In genomic region chr4:76235915-76236314, GRCh38 we compare ENCODE assay signal across 14 cellular contexts. TPM values are rescaled to one million over a fixed set of nuclear protein-coding genes. Genes with fewer than 3 reads are reported as not detected.
A peak's percentile ranks its signal among the peaks of the same experiment; 100 is the strongest.
DNase-seq lines count a peak whose midpoint lies in the region; ATAC-seq and TF ChIP-seq lines count a peak whose summit lies in the region.
"Had no signal": no experiment of that assay in that cellular context is flagged by ENCODE, and none has a peak within 500 bp of the region (broad histone marks: within the 10 kb centered on the region; RNA-seq: fewer than 3 reads in every experiment).

No MANE protein-coding gene starts in this region.

- H3K27me3 ChIP-seq in lower lobe of right lung (ENCODE audit: low read depth) (no peaks in the 10 kb centered on the region), upper lobe of left lung (no peaks in the 10 kb centered on the region), endodermal cell (ENCODE audit: control insufficient read depth, insufficient read depth, low read length, poor library complexity, severe bottlenecking) (no peaks in the 10 kb centered on the region)

- ATAC-seq in lower lobe of right lung (peak; percentile 76 to 84), upper lobe of left lung (ENCODE audit: low FRiP score in 2 of 2) (peak; percentile 38 to 57)
- ATAC-seq: activated CD4-positive, CD25-positive, alpha-beta regulatory T cell treated with anti-CD3 and anti-CD28 coated beads, Interleukin-2, amount 50 U/mL, for 24 hours; activated naive CD4-positive, alpha-beta T cell treated with anti-CD3 and anti-CD28 coated beads, Interleukin-2, amount 50 U/mL, for 72 hours had no signal

- no peak overlapping the region for H3K9ac ChIP-seq in endodermal cell (ENCODE audit: extremely low read depth, low read length, poor library complexity, severe bottlenecking)

- TF ChIP-seq EP300 in upper lobe of left lung (IDR thresholded peaks at IDR 0.05): no peak

- peaks cover 8% of the 10 kb centered on the region for H3K4me1 ChIP-seq in lower lobe of right lung
- H3K4me1 ChIP-seq in upper lobe of left lung: peaks cover 0 to 9% (median 5%) of the 10 kb centered on the region in 4 donors
- no peaks in the 10 kb centered on the region for H3K4me1 ChIP-seq in endodermal cell (ENCODE audit: control insufficient read depth, insufficient read depth, low read length)

- BruUV-seq in MCF 10A (replicated peaks; lab: Mats Ljungman, UMichigan): no TSS peak

- H3K4me3 ChIP-seq in lower lobe of right lung: no peak overlapping the region
- no peak overlapping the region for H3K4me3 ChIP-seq in upper lobe of left lung
- H3K4me3 ChIP-seq in endodermal cell (ENCODE audit: low read length): no peak overlapping the region
- H3K4me3 ChIP-seq: thoracic aorta had no signal

- no peak for TF ChIP-seq POLR2A in upper lobe of left lung (IDR thresholded peaks at IDR 0.05)

- peaks cover 39% of the 10 kb centered on the region for H3K4me1 Mint-ChIP-seq in MCF 10A (ENCODE audit: insufficient read depth, unreplicated experiment)
- H3K4me1 Mint-ChIP-seq in endodermal cell: peaks cover 21% of the 10 kb centered on the region
- H3K4me1 Mint-ChIP-seq: central memory CD8-positive, alpha-beta T cell had no signal

- H3K27ac ChIP-seq in lower lobe of right lung (no peak overlapping the region), upper lobe of left lung (peak overlapping the region in 2 of 4 donors; percentile 27 to 40), endodermal cell (ENCODE audit: low read depth, low read length) (no peak overlapping the region)
- H3K27ac ChIP-seq: thoracic aorta had no signal

- H3K36me3 Mint-ChIP-seq in MCF 10A (ENCODE audit: insufficient read depth, unreplicated experiment) (no peaks in the 10 kb centered on the region), endodermal cell (ENCODE audit: low read depth) (no peaks in the 10 kb centered on the region)

- CTCF ChIA-PET in MCF 10A (lab: Yijun Ruan, JAX): interaction anchor here (1.0 to 1.6 kb wide), 2 partner anchors 15 to 56 kb away, joined by 3 to 5 read pairs; no protein-coding TSS in a partner anchor

- H3K4me3 Mint-ChIP-seq in MCF 10A (ENCODE audit: unreplicated experiment) (no peak overlapping the region), endodermal cell (no peak overlapping the region)
- H3K4me3 Mint-ChIP-seq: central memory CD8-positive, alpha-beta T cell had no signal

- peaks cover 17% of the 10 kb centered on the region for H3K9me3 Mint-ChIP-seq in MCF 10A (ENCODE audit: unreplicated experiment)
- peaks cover 20% of the 10 kb centered on the region for H3K9me3 Mint-ChIP-seq in endodermal cell

- H3K27ac Mint-ChIP-seq in MCF 10A (ENCODE audit: low read depth, unreplicated experiment): peak overlapping the region; percentile 9
- H3K27ac Mint-ChIP-seq in endodermal cell: no peak overlapping the region

- POLR2A ChIA-PET in MCF 10A (lab: Yijun Ruan, JAX): interaction anchor here (0.7 to 7.8 kb wide), 6 partner anchors 10 to 87 kb away, joined by 4 to 69 read pairs (median 4); partner anchors contain the start of genes FAM47E, NUP54 and SCARB2

- WGBS in upper lobe of left lung, 2 donors: 38 to 65% methylated on average over 1 of the region's 1 CpG
- 92 to 97% methylated on average over 1 of the region's 1 CpG for WGBS in endodermal cell (ENCODE audit: insufficient coverage in 1 of 2, insufficient read length in 1 of 2), 2 experiments

- intact Hi-C loops in MCF 10A (cut with micrococcal nuclease): no loop called here
- intact Hi-C loops in lower lobe of right lung (cut with DNase I): no loop called here

- H3K36me3 ChIP-seq in lower lobe of right lung (no peaks in the 10 kb centered on the region), upper lobe of left lung (no peaks in the 10 kb centered on the region), endodermal cell (ENCODE audit: control insufficient read depth, insufficient read depth, low read length) (no peaks in the 10 kb centered on the region)
- H3K36me3 ChIP-seq: thoracic aorta had no signal

- H3K27me3 Mint-ChIP-seq in MCF 10A (ENCODE audit: insufficient read depth, unreplicated experiment) (no peaks in the 10 kb centered on the region), endodermal cell (ENCODE audit: insufficient read depth) (peaks cover 7% of the 10 kb centered on the region)

- DNase-seq in NCI-H510A treated with DMSO at 0.1 percent for 48 hours (lab: John Stamatoyannopoulos, UW) (peak; percentile 38), NCI-H510A (lab: John Stamatoyannopoulos, UW) (no peak), MCF 10A (ENCODE audit: unreplicated experiment) (no peak), lower lobe of right lung (no peak), upper lobe of left lung (no peak), middle frontal gyrus (ENCODE audit: extremely low spot score, low spot score) (no peak), endodermal cell (no peak), hypothalamus (lab: John Stamatoyannopoulos, UW) (no peak)
- DNase-seq: NCI-H1694 treated with DMSO at 0.1 percent for 48 hours, SW 1271 had no signal

- TF ChIP-seq CTCF in MCF 10A (IDR thresholded peaks at IDR 0.05; ENCODE audit: unreplicated experiment) (no peak), lower lobe of right lung (IDR thresholded peaks at IDR 0.05) (no peak), upper lobe of left lung (IDR thresholded peaks at IDR 0.05) (no peak), endodermal cell (conservative IDR thresholded peaks at IDR 0.05) (no peak)

- H3K9me3 ChIP-seq in lower lobe of right lung: peaks cover 12% of the 10 kb centered on the region
- H3K9me3 ChIP-seq in upper lobe of left lung: peaks cover 0 to 10% (median 8%) of the 10 kb centered on the region in 4 donors
- H3K9me3 ChIP-seq in endodermal cell (ENCODE audit: control insufficient read depth, low read length): peaks cover 11% of the 10 kb centered on the region

RNA-seq across cellular contexts. Expression of gene FAM47E, which starts 15.6 kb away (rescaled TPM):
- total RNA-seq in MCF 10A (2022) (1.0 TPM in 2 replicates), lower lobe of right lung (6.4 TPM), upper lobe of left lung (10 to 100 TPM in 2 of 6 donors, 1 to 10 TPM in 4; 4.0 to 17.5 (median 6.5) TPM), endodermal cell (1 to 10 TPM in 1 of 2 donors, under 1 TPM in 1; 0.84 to 2.5 TPM)
- polyA plus RNA-seq in endodermal cell (2013, experiment 1 of 2): 5.7 TPM
- polyA plus RNA-seq in endodermal cell (2013, experiment 2 of 2): 3.5 TPM
- total RNA-seq: activated naive CD4-positive, alpha-beta T cell treated with anti-CD3 and anti-CD28 coated beads, Interleukin-2, amount 50 U/mL, for 72 hours had no signal

RNA-seq across cellular contexts. Expression of gene SCARB2, which starts 22.3 kb away (rescaled TPM):
- 67.2 and 71.4 TPM in 2 replicates for total RNA-seq in MCF 10A (2022)
- total RNA-seq in lower lobe of right lung: 166 TPM
- 100 to 1,000 TPM; 103 to 190 (median 174) TPM for total RNA-seq in upper lobe of left lung
- total RNA-seq in endodermal cell: 10 to 100 TPM; 45.8 to 78.5 TPM
- 76.5 TPM for polyA plus RNA-seq in endodermal cell (2013, experiment 1 of 2)
- 71.8 TPM for polyA plus RNA-seq in endodermal cell (2013, experiment 2 of 2)
